ENCODE assay signal across 29 cellular contexts in the genomic region with DNA sequence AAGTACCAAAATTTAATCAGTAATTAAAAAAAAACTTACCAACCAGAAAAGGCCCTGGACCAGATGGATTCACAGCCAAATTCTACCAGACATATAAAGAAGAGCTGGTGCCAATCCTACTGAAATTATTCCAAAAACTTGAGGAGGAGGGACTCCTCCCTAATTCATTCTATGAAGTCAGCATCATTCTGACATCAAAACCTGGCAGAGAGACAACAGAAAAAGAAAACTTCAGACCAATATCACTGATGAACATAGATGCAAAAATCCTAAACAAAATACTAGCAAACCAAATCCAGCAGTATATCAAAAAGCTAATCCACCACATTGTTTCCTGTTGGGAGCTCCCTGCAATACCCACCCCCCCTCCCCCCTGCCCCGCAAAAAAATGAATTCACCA.
"Had no signal": no experiment of that assay in that cellular context is flagged by ENCODE, and none has a peak within 500 bp of the region (broad histone marks: within the 10 kb centered on the region; RNA-seq: fewer than 3 reads in every experiment).

A gene (minus strand): TSS at position 101 of the 400 bp plus-strand sequence. CDS start 19,639 bp downstream, outside the sequence.

- ATAC-seq: activated naive CD4-positive, alpha-beta T cell treated with anti-CD3 and anti-CD28 coated beads, Interleukin-2, amount 50 U/mL, for 72 hours; activated naive CD8-positive, alpha-beta T cell treated with anti-CD3 and anti-CD28 coated beads, Interleukin-2, amount 50 U/mL, for 24 hours; activated T-cell treated with anti-CD3 and anti-CD28 coated beads, Interleukin-2, amount 50 U/mL, for 4 hours; activated T-cell treated with anti-CD3 and anti-CD28 coated beads, Interleukin-2, amount 50 U/mL, for 72 hours; activated T-helper 17 cell treated with anti-CD3 and anti-CD28 coated beads, Interleukin-2, amount 50 U/mL, for 72 hours; body of pancreas had no signal

- DNase-seq: activated effector memory CD4-positive, alpha-beta T cell treated with anti-CD3 and anti-CD28 coated beads, Interleukin-2, amount 50 U/mL, for 16 hours; activated effector memory CD4-positive, alpha-beta T cell treated with Interleukin-2 at 50 U/mL for 16 hours; activated gamma-delta T cell; activated gamma-delta T cell treated with Interleukin-2 at 50 U/mL for 16 hours; activated naive CD4-positive, alpha-beta T cell; activated naive CD4-positive, alpha-beta T cell treated with anti-CD3 and anti-CD28 coated beads for 36 hours; activated naive CD4-positive, alpha-beta T cell treated with anti-CD3 and anti-CD28 coated beads, Interleukin-2, amount 10 ng/mL, durations not matched to agents 7 days and 5 days; activated naive CD4-positive, alpha-beta T cell treated with anti-CD3 and anti-CD28 coated beads, Interleukin-2, amount 50 U/mL, for 16 hours; activated naive CD4-positive, alpha-beta T cell treated with Interleukin-2 at 50 U/mL for 16 hours; activated naive CD8-positive, alpha-beta T cell treated with anti-CD3 and anti-CD28 coated beads for 36 hours; activated naive CD8-positive, alpha-beta T cell treated with anti-CD3 and anti-CD28 coated beads, Interleukin-2, amount 10 ng/mL, durations not matched to agents 7 days and 5 days; activated naive CD8-positive, alpha-beta T cell treated with anti-CD3 and anti-CD28 coated beads, Interleukin-2, amount 50 U/mL, for 24 hours; activated T-cell treated with anti-CD3 and anti-CD28 coated beads, Interleukin-2, amount 50 U/mL, for 24 hours; activated T-cell treated with anti-CD3 and anti-CD28 coated beads, Interleukin-2, amount 50 U/mL, for 4 hours; activated T-cell treated with anti-CD3 and anti-CD28 coated beads, Interleukin-2, amount 50 U/mL, for 48 hours; activated T-cell treated with anti-CD3 and anti-CD28 coated beads, Interleukin-2, amount 50 U/mL, for 72 hours; adrenal gland; amniotic stem cell; amygdala; anterior cingulate cortex; aorta; body of pancreas; brain microvascular endothelial cell; central memory CD4-positive, alpha-beta T cell; cerebellar nuclear complex had no signal

- FAIRE-seq: astrocyte, bronchial epithelial cell had no signal
